ENCODE assay signal across 29 cellular contexts in the genomic region with DNA sequence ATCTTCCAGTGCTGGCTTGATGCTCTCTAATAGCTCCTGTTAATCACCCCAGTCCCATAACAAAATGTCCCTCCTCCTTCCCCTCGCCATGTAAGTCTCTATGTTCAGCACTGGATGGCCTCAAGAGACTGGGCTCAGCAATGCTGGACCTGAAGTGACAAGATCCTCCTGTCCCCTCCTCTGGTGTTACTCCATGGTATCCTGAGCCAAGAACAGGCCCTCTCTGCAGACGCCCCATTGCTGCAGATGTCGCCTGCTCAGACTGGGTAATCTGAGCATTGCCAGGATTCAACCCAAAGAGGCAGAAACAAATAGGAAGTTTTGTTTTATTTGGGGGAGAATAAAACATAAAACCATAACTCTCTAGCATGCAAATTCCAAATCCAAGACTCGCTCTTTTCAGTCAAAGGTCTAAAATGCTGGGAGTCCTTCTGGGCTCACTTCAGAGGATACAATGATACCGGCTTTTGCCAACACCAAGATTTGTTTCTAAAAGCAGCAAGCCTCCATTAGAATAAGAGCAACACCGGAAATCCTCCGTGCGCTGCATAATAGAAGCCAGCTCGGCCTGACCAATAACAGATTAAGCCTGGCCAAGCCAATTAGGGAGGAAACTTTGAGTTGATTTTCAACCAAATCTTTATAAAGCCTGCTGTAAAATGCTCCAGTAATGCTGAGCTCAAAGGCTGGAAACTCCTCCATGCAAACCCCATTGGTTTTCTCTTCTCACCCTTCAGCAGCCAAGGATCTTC.
A peak's percentile ranks its signal among the peaks of the same experiment; 100 is the strongest.
DNase-seq lines count a peak whose midpoint lies in the region; ATAC-seq and TF ChIP-seq lines count a peak whose summit lies in the region.
"Had no signal": no experiment of that assay in that cellular context is flagged by ENCODE, and none has a peak within 500 bp of the region (broad histone marks: within the 10 kb centered on the region; RNA-seq: fewer than 3 reads in every experiment).

No MANE protein-coding gene starts in this region.

- H3K4ac ChIP-seq in mesendoderm (ENCODE audit: low read depth, low read length): no peak overlapping the region

- no peak overlapping the region for H2BK5ac ChIP-seq in mesendoderm (ENCODE audit: low read length)

- intact Hi-C loops in Right ventricle myocardium superior (cut with DNase I): no loop called here

- no peaks in the 10 kb centered on the region for H3K79me2 ChIP-seq in mesendoderm (ENCODE audit: control insufficient read depth, insufficient read depth, low read length)

- no peak overlapping the region for H4K8ac ChIP-seq in mesendoderm (ENCODE audit: low read depth, low read length)

- H3K9ac ChIP-seq in mesendoderm (ENCODE audit: low read length) (no peak overlapping the region), subcutaneous abdominal adipose tissue (ENCODE audit: low read length in 5 of 5) (no peak overlapping the region)
- H3K9ac ChIP-seq: BLaER1 had no signal

- no peak overlapping the region for H3K23ac ChIP-seq in mesendoderm (ENCODE audit: low read length)

- H3K4me2 ChIP-seq in mesendoderm (ENCODE audit: low read length): no peak overlapping the region

- no peaks in the 10 kb centered on the region for H3K27me3 ChIP-seq in WERI-Rb-1 (ENCODE audit: insufficient read depth, low read depth, severe bottlenecking)
- H3K27me3 ChIP-seq in mesendoderm (ENCODE audit: insufficient read depth, low read length, poor library complexity): no peaks in the 10 kb centered on the region
- peaks cover 0 to 4% (median 0%) of the 10 kb centered on the region in 5 donors for H3K27me3 ChIP-seq in subcutaneous abdominal adipose tissue (ENCODE audit: control insufficient read depth in 5 of 5, insufficient read depth in 4 of 5, low read length in 5 of 5)
- H3K27me3 ChIP-seq: BLaER1, ovary, stomach had no signal

- DNase-seq in WERI-Rb-1 (peak; percentile 15), Right ventricle myocardium superior (no peak), mesendoderm (no peak)
- DNase-seq in stimulated activated CD4-positive, alpha-beta T cell treated with anti-CD3 and anti-CD28 coated beads, Interleukin-1b, Interleukin-23, amount 100 ng/mL, for 48 hours: no peak
- DNase-seq: activated CD4-positive, alpha-beta T cell treated with anti-CD3 and anti-CD28 coated beads for 36 hours; activated CD8-positive, alpha-beta memory T cell treated with anti-CD3 and anti-CD28 coated beads for 24 hours; activated effector memory CD4-positive, alpha-beta T cell treated with Interleukin-2 at 50 U/mL for 16 hours; activated T-cell treated with anti-CD3 and anti-CD28 coated beads for 4 hours; DMS 273 treated with DMSO at 0.1 percent for 48 hours; effector CD8-positive, alpha-beta T cell; islet precursor cell; Karpas-422; naive thymus-derived CD8-positive, alpha-beta T cell; NCI-H1417; NCI-H2029; NCI-H524; ovary; PC-3; stimulated activated CD4-positive, alpha-beta T cell treated with anti-CD3 and anti-CD28 coated beads, Interleukin-2, amount 100 ng/mL, for 48 hours; stomach; T-helper 2 cell had no signal

- no peak overlapping the region for H2BK15ac ChIP-seq in mesendoderm (replicated peaks; ENCODE audit: low read depth)

- H2AK5ac ChIP-seq in mesendoderm (ENCODE audit: low read length): no peak overlapping the region

- H3K56ac ChIP-seq in mesendoderm (ENCODE audit: low read length): no peak overlapping the region

- H3K36me3 ChIP-seq in WERI-Rb-1 (peaks cover 11% of the 10 kb centered on the region), mesendoderm (ENCODE audit: control insufficient read depth, insufficient read depth, low read length) (no peaks in the 10 kb centered on the region), subcutaneous abdominal adipose tissue (ENCODE audit: control insufficient read depth in 5 of 5, insufficient read depth in 5 of 5, low read length in 5 of 5) (no peaks in the 10 kb centered on the region)
- H3K36me3 ChIP-seq: BLaER1, ovary, stomach, tibial artery had no signal

- H3K79me1 ChIP-seq in mesendoderm (ENCODE audit: low read length): no peaks in the 10 kb centered on the region

- H3K27ac ChIP-seq in WERI-Rb-1: no peak overlapping the region
- H3K27ac ChIP-seq in mesendoderm (ENCODE audit: low read depth, low read length): no peak overlapping the region
- H3K27ac ChIP-seq in subcutaneous abdominal adipose tissue (ENCODE audit: low read depth, low read length): peak overlapping the region; percentile 14
- H3K27ac ChIP-seq: BLaER1, ovary had no signal

- H3K4me3 ChIP-seq in WERI-Rb-1 (ENCODE audit: low read depth, low read length): no peak overlapping the region
- H3K4me3 ChIP-seq in mesendoderm (ENCODE audit: low read length): no peak overlapping the region
- H3K4me3 ChIP-seq in subcutaneous abdominal adipose tissue (ENCODE audit: low read depth in 1 of 5, low read length in 5 of 5): no peak overlapping the region
- H3K4me3 ChIP-seq: BLaER1, ovary, stomach, tibial artery had no signal

- H3K4me1 ChIP-seq in mesendoderm (ENCODE audit: control insufficient read depth, low read depth, low read length): peaks cover 12% of the 10 kb centered on the region
- peaks cover 19 to 84% (median 23%) of the 10 kb centered on the region in 5 donors for H3K4me1 ChIP-seq in subcutaneous abdominal adipose tissue (ENCODE audit: control insufficient read depth in 5 of 5, insufficient read depth in 5 of 5, low read length in 5 of 5)

- no peak overlapping the region for H3K18ac ChIP-seq in mesendoderm (ENCODE audit: low read length)

- H4K5ac ChIP-seq in mesendoderm (ENCODE audit: low read length): no peak overlapping the region

- no peak for TF ChIP-seq CTCF in WERI-Rb-1 (IDR thresholded peaks at IDR 0.05; ENCODE audit: low read depth, low read length)

- no CpG with 5 or more reads among the region's 9 CpGs for WGBS in mesendoderm (ENCODE audit: extremely low coverage, insufficient coverage, low lambda C conversion rate)

- no peaks in the 10 kb centered on the region for H3K9me3 ChIP-seq in WERI-Rb-1 (ENCODE audit: severe bottlenecking)
- H3K9me3 ChIP-seq in subcutaneous abdominal adipose tissue (ENCODE audit: control insufficient read depth in 5 of 5, low read length in 5 of 5): no peaks in the 10 kb centered on the region
- H3K9me3 ChIP-seq: BLaER1, ovary, stomach, tibial artery had no signal

- ATAC-seq in Right ventricle myocardium superior (ENCODE audit: poor library complexity): peak; percentile 75
- no peak for ATAC-seq in HG02970 (IDR thresholded peaks at IDR 0.05; ENCODE audit: low FRiP score, unreplicated experiment)
- no peak for ATAC-seq in HG03280 (IDR thresholded peaks at IDR 0.05; ENCODE audit: unreplicated experiment)
- no peak for ATAC-seq in HG03432 (IDR thresholded peaks at IDR 0.05; ENCODE audit: unreplicated experiment)
- ATAC-seq: activated CD4-positive, alpha-beta T cell treated with anti-CD3 and anti-CD28 coated beads for 36 hours; activated naive CD4-positive, alpha-beta T cell treated with anti-CD3 and anti-CD28 coated beads, Interleukin-2, amount 50 U/mL, for 72 hours; HepG2; naive thymus-derived CD8-positive, alpha-beta T cell; PC-3 had no signal

- H2BK120ac ChIP-seq in mesendoderm (ENCODE audit: low read depth, low read length): peak overlapping the region; percentile 65
